ENCODE assay signal across 1 cellular context in the genomic region with DNA sequence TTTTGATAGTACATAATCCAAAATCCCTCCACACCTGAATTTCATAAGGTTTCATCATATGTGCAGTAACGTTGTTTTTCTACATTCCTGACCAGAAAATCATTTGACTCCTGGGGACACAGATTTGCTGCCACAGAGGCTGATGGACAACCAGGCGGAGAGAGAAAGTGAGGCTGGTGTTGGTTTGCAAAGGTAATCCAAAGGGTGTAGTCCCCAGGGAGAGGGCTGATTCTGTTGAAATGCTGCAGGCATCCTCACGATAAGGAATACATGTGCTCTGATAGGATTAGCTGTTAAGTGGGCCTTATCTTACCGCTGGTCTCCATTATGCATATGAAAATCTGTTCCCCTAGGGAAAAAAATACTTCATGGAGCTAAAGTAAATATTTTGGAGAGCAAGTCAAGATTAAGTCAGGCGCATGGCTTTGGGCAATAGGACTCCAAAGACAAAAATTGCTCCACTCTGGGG.
TF ChIP-seq lines count a peak whose summit lies in the region.

No MANE protein-coding gene starts in this region.

TF ChIP-seq in K562, 482 proteins besides CTCF, POLR2A, EP300 and RAD21 (continued from another document):
- TF ChIP-seq, protein P1, sequence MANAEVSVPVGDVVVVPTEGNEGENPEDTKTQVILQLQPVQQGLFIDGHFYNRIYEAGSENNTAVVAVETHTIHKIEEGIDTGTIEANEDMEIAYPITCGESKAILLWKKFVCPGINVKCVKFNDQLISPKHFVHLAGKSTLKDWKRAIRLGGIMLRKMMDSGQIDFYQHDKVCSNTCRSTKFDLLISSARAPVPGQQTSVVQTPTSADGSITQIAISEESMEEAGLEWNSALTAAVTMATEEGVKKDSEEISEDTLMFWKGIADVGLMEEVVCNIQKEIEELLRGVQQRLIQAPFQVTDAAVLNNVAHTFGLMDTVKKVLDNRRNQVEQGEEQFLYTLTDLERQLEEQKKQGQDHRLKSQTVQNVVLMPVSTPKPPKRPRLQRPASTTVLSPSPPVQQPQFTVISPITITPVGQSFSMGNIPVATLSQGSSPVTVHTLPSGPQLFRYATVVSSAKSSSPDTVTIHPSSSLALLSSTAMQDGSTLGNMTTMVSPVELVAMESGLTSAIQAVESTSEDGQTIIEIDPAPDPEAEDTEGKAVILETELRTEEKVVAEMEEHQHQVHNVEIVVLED (CRISPR knock-in tag; IDR thresholded peaks at IDR 0.05), result no peak
- TF ChIP-seq CEBPG (CRISPR knock-in tag; IDR thresholded peaks at IDR 0.05) (peak; percentile 50; the same call in 1 of the 2 replicates), CEBPG (tag; conservative IDR thresholded peaks at IDR 0.05 in 1 of 2, IDR thresholded peaks at IDR 0.05 in 1 of 2) (peak in 1 of 2 experiments; percentile 79; a peak in 2 of 4 replicates), RCOR1 (IDR thresholded peaks at IDR 0.05; ENCODE audit: borderline replicate concordance in 1 of 2, low read depth in 2 of 2, low read length in 2 of 2) (peak in 1 of 2 experiments; percentile 98; a peak in 2 of 4 replicates), U2AF2 (optimal IDR thresholded peaks at IDR 0.05; ENCODE audit: low read depth, low read length) (no peak), ATF7 (IDR thresholded peaks at IDR 0.05) (peak; percentile 48), ZNF174 (CRISPR knock-in tag; IDR thresholded peaks at IDR 0.05) (no peak), SMAD1 (IDR thresholded peaks at IDR 0.05; ENCODE audit: low read depth, low read length, partially characterized antibody) (no peak), PHTF2 (CRISPR knock-in tag; IDR thresholded peaks at IDR 0.05) (no peak), TRIM24 (IDR thresholded peaks at IDR 0.05) (peak; percentile 62 to 66; a peak in 3 of 4 replicates), L3MBTL2 (IDR thresholded peaks at IDR 0.05) (peak; percentile 87), MYC (IDR thresholded peaks at IDR 0.05; ENCODE audit: low read depth, low read length) (peak; percentile 72; the same call in 1 of the 2 replicates), MYC (CRISPR knock-in tag; IDR thresholded peaks at IDR 0.05; ENCODE audit: borderline replicate concordance, low read depth) (no peak), TAF9B (IDR thresholded peaks at IDR 0.05; ENCODE audit: partially characterized antibody) (no peak), MTA2 (IDR thresholded peaks at IDR 0.05; ENCODE audit: low read depth) (peak; percentile 62; the same call in 1 of the 2 replicates), FOSL1 (tag; conservative IDR thresholded peaks at IDR 0.05) (peak; percentile 34; the same call in 1 of the 2 replicates), ZNF217 (CRISPR knock-in tag; IDR thresholded peaks at IDR 0.05) (no peak), FOXA1 (IDR thresholded peaks at IDR 0.05; ENCODE audit: borderline replicate concordance) (no peak), SMAD4 (CRISPR knock-in tag; conservative IDR thresholded peaks at IDR 0.05) (peak; percentile 54), KLF16 (IDR thresholded peaks at IDR 0.05) (0 out of 2 replicates have a peak, but pooled peaks have one; percentile 8), ZSCAN29 (IDR thresholded peaks at IDR 0.05) (no peak), TSC22D4 (tag; IDR thresholded peaks at IDR 0.05) (no peak), TEAD4 (IDR thresholded peaks at IDR 0.05; ENCODE audit: low read length) (peak; percentile 86), TEAD4 (CRISPR knock-in tag; IDR thresholded peaks at IDR 0.05; ENCODE audit: borderline replicate concordance) (no peak), FOXA3 (CRISPR knock-in tag; conservative IDR thresholded peaks at IDR 0.05 in 1 of 2, IDR thresholded peaks at IDR 0.05 in 1 of 2) (peak in 1 of 2 experiments; percentile 48; a peak in 2 of 4 replicates), TBL1XR1 (IDR thresholded peaks at IDR 0.05; ENCODE audit: low read length in 2 of 2) (peak in 1 of 2 experiments; percentile 63; a peak in 1 of 4 replicates), HDGF (IDR thresholded peaks at IDR 0.05) (no peak), PML (IDR thresholded peaks at IDR 0.05; ENCODE audit: low read length) (peak; percentile 37; the same call in 1 of the 2 replicates), MCM2 (IDR thresholded peaks at IDR 0.05; ENCODE audit: low read depth) (no peak), ZNF766 (CRISPR knock-in tag; conservative IDR thresholded peaks at IDR 0.05) (no peak), SAFB (IDR thresholded peaks at IDR 0.05; ENCODE audit: borderline replicate concordance, low read depth, low read length) (no peak), ETV5 (CRISPR knock-in tag; IDR thresholded peaks at IDR 0.05; ENCODE audit: low read depth) (no peak)
- TF ChIP-seq, protein P2, sequence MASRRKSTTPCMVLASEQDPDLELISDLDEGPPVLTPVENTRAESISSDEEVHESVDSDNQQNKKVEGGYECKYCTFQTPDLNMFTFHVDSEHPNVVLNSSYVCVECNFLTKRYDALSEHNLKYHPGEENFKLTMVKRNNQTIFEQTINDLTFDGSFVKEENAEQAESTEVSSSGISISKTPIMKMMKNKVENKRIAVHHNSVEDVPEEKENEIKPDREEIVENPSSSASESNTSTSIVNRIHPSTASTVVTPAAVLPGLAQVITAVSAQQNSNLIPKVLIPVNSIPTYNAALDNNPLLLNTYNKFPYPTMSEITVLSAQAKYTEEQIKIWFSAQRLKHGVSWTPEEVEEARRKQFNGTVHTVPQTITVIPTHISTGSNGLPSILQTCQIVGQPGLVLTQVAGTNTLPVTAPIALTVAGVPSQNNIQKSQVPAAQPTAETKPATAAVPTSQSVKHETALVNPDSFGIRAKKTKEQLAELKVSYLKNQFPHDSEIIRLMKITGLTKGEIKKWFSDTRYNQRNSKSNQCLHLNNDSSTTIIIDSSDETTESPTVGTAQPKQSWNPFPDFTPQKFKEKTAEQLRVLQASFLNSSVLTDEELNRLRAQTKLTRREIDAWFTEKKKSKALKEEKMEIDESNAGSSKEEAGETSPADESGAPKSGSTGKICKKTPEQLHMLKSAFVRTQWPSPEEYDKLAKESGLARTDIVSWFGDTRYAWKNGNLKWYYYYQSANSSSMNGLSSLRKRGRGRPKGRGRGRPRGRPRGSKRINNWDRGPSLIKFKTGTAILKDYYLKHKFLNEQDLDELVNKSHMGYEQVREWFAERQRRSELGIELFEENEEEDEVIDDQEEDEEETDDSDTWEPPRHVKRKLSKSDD (conservative IDR thresholded peaks at IDR 0.05; ENCODE audit: low read length), result no peak
- TF ChIP-seq, protein P3, sequence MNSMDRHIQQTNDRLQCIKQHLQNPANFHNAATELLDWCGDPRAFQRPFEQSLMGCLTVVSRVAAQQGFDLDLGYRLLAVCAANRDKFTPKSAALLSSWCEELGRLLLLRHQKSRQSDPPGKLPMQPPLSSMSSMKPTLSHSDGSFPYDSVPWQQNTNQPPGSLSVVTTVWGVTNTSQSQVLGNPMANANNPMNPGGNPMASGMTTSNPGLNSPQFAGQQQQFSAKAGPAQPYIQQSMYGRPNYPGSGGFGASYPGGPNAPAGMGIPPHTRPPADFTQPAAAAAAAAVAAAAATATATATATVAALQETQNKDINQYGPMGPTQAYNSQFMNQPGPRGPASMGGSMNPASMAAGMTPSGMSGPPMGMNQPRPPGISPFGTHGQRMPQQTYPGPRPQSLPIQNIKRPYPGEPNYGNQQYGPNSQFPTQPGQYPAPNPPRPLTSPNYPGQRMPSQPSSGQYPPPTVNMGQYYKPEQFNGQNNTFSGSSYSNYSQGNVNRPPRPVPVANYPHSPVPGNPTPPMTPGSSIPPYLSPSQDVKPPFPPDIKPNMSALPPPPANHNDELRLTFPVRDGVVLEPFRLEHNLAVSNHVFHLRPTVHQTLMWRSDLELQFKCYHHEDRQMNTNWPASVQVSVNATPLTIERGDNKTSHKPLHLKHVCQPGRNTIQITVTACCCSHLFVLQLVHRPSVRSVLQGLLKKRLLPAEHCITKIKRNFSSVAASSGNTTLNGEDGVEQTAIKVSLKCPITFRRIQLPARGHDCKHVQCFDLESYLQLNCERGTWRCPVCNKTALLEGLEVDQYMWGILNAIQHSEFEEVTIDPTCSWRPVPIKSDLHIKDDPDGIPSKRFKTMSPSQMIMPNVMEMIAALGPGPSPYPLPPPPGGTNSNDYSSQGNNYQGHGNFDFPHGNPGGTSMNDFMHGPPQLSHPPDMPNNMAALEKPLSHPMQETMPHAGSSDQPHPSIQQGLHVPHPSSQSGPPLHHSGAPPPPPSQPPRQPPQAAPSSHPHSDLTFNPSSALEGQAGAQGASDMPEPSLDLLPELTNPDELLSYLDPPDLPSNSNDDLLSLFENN (IDR thresholded peaks at IDR 0.05; ENCODE audit: low read depth in 2 of 2, low read length in 2 of 2), result no peak
- TF ChIP-seq, protein P4, sequence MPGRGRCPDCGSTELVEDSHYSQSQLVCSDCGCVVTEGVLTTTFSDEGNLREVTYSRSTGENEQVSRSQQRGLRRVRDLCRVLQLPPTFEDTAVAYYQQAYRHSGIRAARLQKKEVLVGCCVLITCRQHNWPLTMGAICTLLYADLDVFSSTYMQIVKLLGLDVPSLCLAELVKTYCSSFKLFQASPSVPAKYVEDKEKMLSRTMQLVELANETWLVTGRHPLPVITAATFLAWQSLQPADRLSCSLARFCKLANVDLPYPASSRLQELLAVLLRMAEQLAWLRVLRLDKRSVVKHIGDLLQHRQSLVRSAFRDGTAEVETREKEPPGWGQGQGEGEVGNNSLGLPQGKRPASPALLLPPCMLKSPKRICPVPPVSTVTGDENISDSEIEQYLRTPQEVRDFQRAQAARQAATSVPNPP (IDR thresholded peaks at IDR 0.05; ENCODE audit: borderline replicate concordance, insufficient read depth, insufficient read length), result no peak
- TF ChIP-seq, protein P5, sequence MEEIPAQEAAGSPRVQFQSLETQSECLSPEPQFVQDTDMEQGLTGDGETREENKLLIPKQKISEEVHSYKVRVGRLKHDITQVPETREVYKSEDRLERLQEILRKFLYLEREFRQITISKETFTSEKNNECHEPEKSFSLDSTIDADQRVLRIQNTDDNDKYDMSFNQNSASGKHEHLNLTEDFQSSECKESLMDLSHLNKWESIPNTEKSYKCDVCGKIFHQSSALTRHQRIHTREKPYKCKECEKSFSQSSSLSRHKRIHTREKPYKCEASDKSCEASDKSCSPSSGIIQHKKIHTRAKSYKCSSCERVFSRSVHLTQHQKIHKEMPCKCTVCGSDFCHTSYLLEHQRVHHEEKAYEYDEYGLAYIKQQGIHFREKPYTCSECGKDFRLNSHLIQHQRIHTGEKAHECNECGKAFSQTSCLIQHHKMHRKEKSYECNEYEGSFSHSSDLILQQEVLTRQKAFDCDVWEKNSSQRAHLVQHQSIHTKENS (CRISPR knock-in tag; IDR thresholded peaks at IDR 0.05), result no peak
- TF ChIP-seq, protein P6, sequence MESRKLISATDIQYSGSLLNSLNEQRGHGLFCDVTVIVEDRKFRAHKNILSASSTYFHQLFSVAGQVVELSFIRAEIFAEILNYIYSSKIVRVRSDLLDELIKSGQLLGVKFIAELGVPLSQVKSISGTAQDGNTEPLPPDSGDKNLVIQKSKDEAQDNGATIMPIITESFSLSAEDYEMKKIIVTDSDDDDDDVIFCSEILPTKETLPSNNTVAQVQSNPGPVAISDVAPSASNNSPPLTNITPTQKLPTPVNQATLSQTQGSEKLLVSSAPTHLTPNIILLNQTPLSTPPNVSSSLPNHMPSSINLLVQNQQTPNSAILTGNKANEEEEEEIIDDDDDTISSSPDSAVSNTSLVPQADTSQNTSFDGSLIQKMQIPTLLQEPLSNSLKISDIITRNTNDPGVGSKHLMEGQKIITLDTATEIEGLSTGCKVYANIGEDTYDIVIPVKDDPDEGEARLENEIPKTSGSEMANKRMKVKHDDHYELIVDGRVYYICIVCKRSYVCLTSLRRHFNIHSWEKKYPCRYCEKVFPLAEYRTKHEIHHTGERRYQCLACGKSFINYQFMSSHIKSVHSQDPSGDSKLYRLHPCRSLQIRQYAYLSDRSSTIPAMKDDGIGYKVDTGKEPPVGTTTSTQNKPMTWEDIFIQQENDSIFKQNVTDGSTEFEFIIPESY (CRISPR knock-in tag; IDR thresholded peaks at IDR 0.05), result no peak
- TF ChIP-seq, protein P7, sequence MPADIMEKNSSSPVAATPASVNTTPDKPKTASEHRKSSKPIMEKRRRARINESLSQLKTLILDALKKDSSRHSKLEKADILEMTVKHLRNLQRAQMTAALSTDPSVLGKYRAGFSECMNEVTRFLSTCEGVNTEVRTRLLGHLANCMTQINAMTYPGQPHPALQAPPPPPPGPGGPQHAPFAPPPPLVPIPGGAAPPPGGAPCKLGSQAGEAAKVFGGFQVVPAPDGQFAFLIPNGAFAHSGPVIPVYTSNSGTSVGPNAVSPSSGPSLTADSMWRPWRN (IDR thresholded peaks at IDR 0.05; ENCODE audit: low read depth), result peak; percentile 87
